Comparison of ENCODE assay signal across 9 cellular contexts in the genomic region with DNA sequence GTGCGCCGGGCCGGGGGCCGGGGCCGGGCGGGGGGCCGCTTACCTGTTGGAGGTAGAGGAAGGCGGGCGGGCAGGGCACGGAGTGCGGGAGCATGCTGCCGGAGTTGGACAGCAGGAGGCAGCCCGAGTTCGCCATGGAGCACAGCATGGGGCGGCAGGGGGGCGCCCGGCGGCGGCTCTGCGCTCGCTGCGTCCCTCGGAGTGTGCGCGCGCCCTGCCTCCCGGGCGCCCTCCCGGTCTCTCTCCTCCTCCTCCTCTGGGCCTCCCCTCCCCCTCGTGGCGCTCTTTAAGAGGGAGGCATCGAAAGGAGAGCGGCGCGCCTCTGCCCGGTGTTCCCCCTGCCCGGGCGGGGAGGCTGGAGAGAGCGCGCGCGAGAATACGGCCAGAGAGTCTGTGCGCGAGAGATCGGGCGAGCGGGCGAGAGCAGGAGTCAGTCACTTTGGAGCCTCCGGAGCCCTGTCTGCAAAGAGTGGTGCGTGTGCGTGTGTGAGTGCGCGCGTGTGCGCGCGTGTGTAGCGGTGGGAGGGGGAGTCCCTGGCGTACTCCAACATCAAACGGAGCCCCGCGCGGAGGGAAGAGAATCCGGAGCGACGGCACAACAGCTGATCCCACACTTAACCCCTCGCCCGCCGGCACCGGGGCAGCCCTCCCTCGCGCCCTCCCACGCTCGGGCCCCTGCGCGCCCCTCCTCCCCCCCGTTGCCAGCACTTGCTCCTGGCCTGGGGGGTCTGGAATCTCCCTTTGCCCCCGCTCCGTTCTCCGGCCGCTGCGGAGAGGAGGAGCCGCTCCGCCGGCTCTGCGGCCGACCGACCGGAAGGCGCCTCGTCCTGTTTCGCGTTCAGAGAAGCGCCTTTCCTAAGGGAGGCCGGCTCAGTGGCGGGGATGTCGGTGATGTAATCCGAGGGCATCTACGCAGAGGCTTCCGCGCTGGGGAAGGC.
DNase-seq lines count a peak whose midpoint lies in the region; ATAC-seq, FAIRE-seq and TF ChIP-seq lines count a peak whose summit lies in the region.
"Had no signal": no experiment of that assay in that cellular context is flagged by ENCODE, and none has a peak within 500 bp of the region (broad histone marks: within the 10 kb centered on the region; RNA-seq: fewer than 3 reads in every experiment).

No MANE protein-coding gene starts in this region.

- TF ChIP-seq CTCF in K562 (IDR thresholded peaks at IDR 0.05 in 2 of 3, conservative IDR thresholded peaks at IDR 0.05 in 1 of 3; ENCODE audit: insufficient read depth in 2 of 3, low read depth in 1 of 3, low read length in 3 of 3), result no peak
- peak; percentile 54 for TF ChIP-seq CTCF in neural cell (IDR thresholded peaks at IDR 0.05; ENCODE audit: poor library complexity, severe bottlenecking)

- H3K79me2 ChIP-seq in K562 (ENCODE audit: control insufficient read depth, insufficient read depth, low read length) (no peaks in the 10 kb centered on the region), neural cell (replicated peaks; ENCODE audit: insufficient read depth, low read length) (no peaks in the 10 kb centered on the region)

- no peak for ATAC-seq in K562
- no peak for ATAC-seq in naive thymus-derived CD4-positive, alpha-beta T cell

- H3K27me3 ChIP-seq in K562 (ENCODE audit: control insufficient read depth in 2 of 2, insufficient read depth in 2 of 2, low read length in 2 of 2) (peaks cover 21 to 68% of the 10 kb centered on the region in 2 experiments; a peak in 4 of 5 replicates), neural cell (ENCODE audit: insufficient read depth, low read depth, low read length) (peaks cover 35% of the 10 kb centered on the region)
- no peaks in the 10 kb centered on the region for H3K27me3 ChIP-seq in naive thymus-derived CD4-positive, alpha-beta T cell (ENCODE audit: control insufficient read depth in 2 of 2, insufficient read depth in 2 of 2, low read length in 2 of 2)

- DNase-seq in DMS79 (lab: John Stamatoyannopoulos, UW) (peak; percentile 45), KG1 (lab: John Stamatoyannopoulos, UW) (peak; percentile 23), K562 (ENCODE audit: extremely low read depth in 1 of 4, low spot score in 3 of 4) (no peak), G401 (ENCODE audit: low spot score) (no peak), T1000 (lab: John Stamatoyannopoulos, UW) (no peak)
- no peak for DNase-seq in naive thymus-derived CD4-positive, alpha-beta T cell
- DNase-seq in activated CD4-positive, alpha-beta T cell treated with anti-CD3 and anti-CD28 coated beads, Interleukin-2, amount 50 U/mL, for 4 hours, result no peak

- H4K20me1 ChIP-seq in K562 (replicated peaks; ENCODE audit: control insufficient read depth, insufficient read depth, low read length), result peaks cover 9% of the 10 kb centered on the region; the same call in 1 of the 2 replicates
- H4K20me1 ChIP-seq in neural cell (ENCODE audit: insufficient read depth), result no peaks in the 10 kb centered on the region

- FAIRE-seq in K562 (lab: Jason Lieb, UNC), result no peak

- no peaks in the 10 kb centered on the region for H3K9me1 ChIP-seq in K562 (ENCODE audit: control insufficient read depth, insufficient read depth, low read length)

- no peak overlapping the region for H3K9ac ChIP-seq in K562 (ENCODE audit: insufficient read depth in 1 of 2, low read depth in 2 of 2, low read length in 2 of 2)
- H3K9ac ChIP-seq in neural cell (ENCODE audit: low read length), result peak overlapping the region; percentile 84

- H3K4me3 ChIP-seq in K562 (no peak overlapping the region), neural cell (ENCODE audit: low read length) (peak overlapping the region; percentile 89)
- no peak overlapping the region for H3K4me3 ChIP-seq in naive thymus-derived CD4-positive, alpha-beta T cell (ENCODE audit: low read length)

- no peaks in the 10 kb centered on the region for H3K36me3 Mint-ChIP-seq in naive thymus-derived CD4-positive, alpha-beta T cell
- H3K36me3 Mint-ChIP-seq: activated naive CD4-positive, alpha-beta T cell treated with anti-CD3 and anti-CD28 coated beads, Interleukin-2, amount 50 U/mL, for 72 hours had no signal

- H3K36me3 ChIP-seq in K562 (ENCODE audit: control insufficient read depth, insufficient read depth, low read length), result no peaks in the 10 kb centered on the region
- no peaks in the 10 kb centered on the region for H3K36me3 ChIP-seq in neural cell (ENCODE audit: insufficient read depth, low read length)
- H3K36me3 ChIP-seq in naive thymus-derived CD4-positive, alpha-beta T cell (ENCODE audit: control insufficient read depth in 2 of 3, insufficient read depth in 3 of 3, low read length in 3 of 3), result no peaks in the 10 kb centered on the region

- no peak for TF ChIP-seq POLR2A in K562 (conservative IDR thresholded peaks at IDR 0.05)

- peaks cover 0 to 6% of the 10 kb centered on the region in 2 experiments; a peak in 2 of 5 replicates for H3K4me1 ChIP-seq in K562 (replicated peaks in 1 of 2; ENCODE audit: control insufficient read depth in 2 of 2, insufficient read depth in 2 of 2, low read length in 2 of 2)
- no peaks in the 10 kb centered on the region for H3K4me1 ChIP-seq in naive thymus-derived CD4-positive, alpha-beta T cell (ENCODE audit: control insufficient read depth in 2 of 2, insufficient read depth in 2 of 2, low read length in 2 of 2)

- H3K4me2 ChIP-seq in K562 (ENCODE audit: insufficient read depth, low read length), result no peak overlapping the region
- H3K4me2 ChIP-seq in neural cell (ENCODE audit: low read length), result peak overlapping the region; percentile 41

- no peak overlapping the region for H3K27ac Mint-ChIP-seq in naive thymus-derived CD4-positive, alpha-beta T cell
- H3K27ac Mint-ChIP-seq: activated naive CD4-positive, alpha-beta T cell treated with anti-CD3 and anti-CD28 coated beads, Interleukin-2, amount 50 U/mL, for 72 hours had no signal

- POLR2A ChIA-PET in K562 (lab: Yijun Ruan, JAX), result no interaction called here
- POLR2A ChIA-PET in naive thymus-derived CD4-positive, alpha-beta T cell (lab: Charles Lee), result no interaction called here

- intact Hi-C loops in K562 (cut with micrococcal nuclease), result no loop called here
- intact Hi-C loops in naive thymus-derived CD4-positive, alpha-beta T cell (cut with micrococcal nuclease), result no loop called here

- no TSS peak for BruUV-seq in K562 (replicated peaks; lab: Mats Ljungman, UMichigan)

- H3F3A ChIP-seq in neural cell (ENCODE audit: insufficient read depth, low read length, poor library complexity, severe bottlenecking), result no peaks in the 10 kb centered on the region

- TF ChIP-seq RAD21 in K562 (CRISPR knock-in tag; conservative IDR thresholded peaks at IDR 0.05 in 1 of 2, IDR thresholded peaks at IDR 0.05 in 1 of 2) (no peak), neural cell (conservative IDR thresholded peaks at IDR 0.05) (peak; percentile 56)

- TF ChIP-seq EP300 in K562 (IDR thresholded peaks at IDR 0.05; ENCODE audit: low read length), result no peak
- peak; percentile 32 for TF ChIP-seq EP300 in neural cell (conservative IDR thresholded peaks at IDR 0.05; ENCODE audit: poor library complexity, severe bottlenecking)

- H3K9me2 ChIP-seq in neural cell (ENCODE audit: insufficient read depth, low read length), result no peaks in the 10 kb centered on the region

- in situ Hi-C loops in K562 (cut with MboI) (no loop called here), G401 (cut with HindIII; ENCODE audit: low sequenced_read_pairs) (no loop called here)

- peak overlapping the region in 5 of 10 donors; percentile 11 to 71 (median 40) for H3K4me3 Mint-ChIP-seq in naive thymus-derived CD4-positive, alpha-beta T cell

- CTCF ChIA-PET in K562 (lab: Yijun Ruan, JAX; ENCODE audit: low intra/inter-chr PET ratio), result no interaction called here
- CTCF ChIA-PET in naive thymus-derived CD4-positive, alpha-beta T cell (lab: Charles Lee), result no interaction called here

- WGBS in K562 (ENCODE audit: insufficient coverage, low coverage, missing lambda C conversion rate), result 32% methylated on average over 25 of the region's 102 CpGs

- H2AFZ ChIP-seq in K562 (ENCODE audit: low read depth, low read length) (no peak overlapping the region), neural cell (ENCODE audit: low read depth, low read length) (peak overlapping the region; percentile 43)

- H3K27ac ChIP-seq in K562 (ENCODE audit: extremely low read depth, low read depth, low read length) (no peak overlapping the region), neural cell (ENCODE audit: low read length) (peak overlapping the region; percentile 66)
- H3K27ac ChIP-seq in naive thymus-derived CD4-positive, alpha-beta T cell (ENCODE audit: low read depth, low read length), result no peak overlapping the region

- no peaks in the 10 kb centered on the region for H3K9me3 ChIP-seq in K562 (replicated peaks; ENCODE audit: control insufficient read depth, insufficient read depth, low read depth, low read length)
- no peaks in the 10 kb centered on the region for H3K9me3 ChIP-seq in neural cell (ENCODE audit: low read length)
- no peaks in the 10 kb centered on the region for H3K9me3 ChIP-seq in naive thymus-derived CD4-positive, alpha-beta T cell (ENCODE audit: control insufficient read depth in 2 of 3, low read length in 3 of 3)

- no peaks in the 10 kb centered on the region for H3K9me3 Mint-ChIP-seq in naive thymus-derived CD4-positive, alpha-beta T cell
- H3K9me3 Mint-ChIP-seq: activated naive CD4-positive, alpha-beta T cell treated with anti-CD3 and anti-CD28 coated beads, Interleukin-2, amount 50 U/mL, for 72 hours had no signal

- H3K27me3 Mint-ChIP-seq in naive thymus-derived CD4-positive, alpha-beta T cell, result peaks cover 25 to 50% (median 34%) of the 10 kb centered on the region in 5 donors

- H3K4me1 Mint-ChIP-seq in naive thymus-derived CD4-positive, alpha-beta T cell, result peaks cover 0 to 3% (median 0%) of the 10 kb centered on the region in 7 donors

TF ChIP-seq in K562, 482 proteins besides CTCF, POLR2A, EP300 and RAD21:
- TF ChIP-seq ZNF707 (CRISPR knock-in tag; conservative IDR thresholded peaks at IDR 0.05), result no peak
- TF ChIP-seq HDAC6 (IDR thresholded peaks at IDR 0.05; ENCODE audit: low read depth, low read length), result peak; percentile 41; the same call in 1 of the 2 replicates
- TF ChIP-seq RHOXF2B (CRISPR knock-in tag; conservative IDR thresholded peaks at IDR 0.05), result no peak

TF ChIP-seq in neural cell, 6 proteins besides CTCF, POLR2A, EP300 and RAD21 (continues in another document):
- TF ChIP-seq POLR2AphosphoS5 (IDR thresholded peaks at IDR 0.05) (peak; percentile 50), EZH2 (IDR thresholded peaks at IDR 0.05; ENCODE audit: borderline replicate concordance, insufficient read depth, low read length, poor library complexity, severe bottlenecking) (no peak)

Comparison
In these comparisons a context has a peak if more than half of its experiments do, and no peak if none do; other contexts are left out.
1. DNase-seq: peak in DMS79 (single experiment) and KG1 (single experiment); none in K562 (0 of 4), naive thymus-derived CD4-positive, alpha-beta T cell (0 of 9), G401 (single experiment), T1000 (single experiment) and activated CD4-positive, alpha-beta T cell treated with anti-CD3 and anti-CD28 coated beads, Interleukin-2, amount 50 U/mL, for 4 hours (0 of 2).